ENCODE assay signal across 11 cellular contexts in genomic region chr1:59880001-59880400, GRCh38. TPM values are rescaled to one million over a fixed set of nuclear protein-coding genes. Genes with fewer than 3 reads are reported as not detected.
"Had no signal": no experiment of that assay in that cellular context is flagged by ENCODE, and none has a peak within 500 bp of the region (broad histone marks: within the 10 kb centered on the region; RNA-seq: fewer than 3 reads in every experiment).

No MANE protein-coding gene starts in this region.

- ATAC-seq: natural killer cell treated with Interleukin-12 subunit alpha and Interleukin-12 subunit beta and Interleukin-15 and Interleukin-18, amount 100 ng/mL, for 72 hours had no signal

- H3K4me1 ChIP-seq: SJSA1, tibial artery had no signal

- H3K4me3 Mint-ChIP-seq: natural killer cell treated with Interleukin-12 subunit alpha and Interleukin-12 subunit beta and Interleukin-15 and Interleukin-18, amount 100 ng/mL, for 72 hours; T-helper 1 cell treated with Interleukin-12 subunit alpha and Interleukin-12 subunit beta and Interleukin-4 antibody, amounts not matched to agents 30 μg/mL and 1 μg/mL, for 36 hours had no signal

- DNase-seq: activated CD4-positive, CD25-positive, alpha-beta regulatory T cell treated with anti-CD3 and anti-CD28 coated beads, Interleukin-2, amount 50 U/mL, for 72 hours; activated effector memory CD4-positive, alpha-beta T cell treated with Interleukin-2 at 50 U/mL for 16 hours; cerebellar nuclear complex; cortex of kidney; kidney had no signal

- H3K27ac Mint-ChIP-seq: natural killer cell treated with Interleukin-12 subunit alpha and Interleukin-12 subunit beta and Interleukin-15 and Interleukin-18, amount 100 ng/mL, for 72 hours; T-helper 1 cell treated with Interleukin-12 subunit alpha and Interleukin-12 subunit beta and Interleukin-4 antibody, amounts not matched to agents 30 μg/mL and 1 μg/mL, for 36 hours had no signal

- H3K27me3 ChIP-seq: brain microvascular endothelial cell, neutrophil, tibial artery had no signal

- H3K27ac ChIP-seq: brain microvascular endothelial cell, neutrophil, SJSA1, tibial artery had no signal

- H3K4me3 ChIP-seq: SJSA1, tibial artery had no signal

- H3K9me3 ChIP-seq: neutrophil, SJSA1 had no signal

- H3K36me3 ChIP-seq: brain microvascular endothelial cell, neutrophil, SJSA1, tibial artery had no signal

RNA-seq across cellular contexts. Expression of gene CYP2J2, which starts 46.6 kb away (rescaled TPM):
- total RNA-seq: natural killer cell treated with Interleukin-12 subunit alpha and Interleukin-12 subunit beta and Interleukin-15 and Interleukin-18, amount 100 ng/mL, for 72 hours; SJSA1 had no signal
